In genomic region chr5:95684361-95684760, GRCh38 we compare ENCODE assay signal across 35 cellular contexts. TPM values are rescaled to one million over a fixed set of nuclear protein-coding genes. Genes with fewer than 3 reads are reported as not detected.
"Had no signal": no experiment of that assay in that cellular context is flagged by ENCODE, and none has a peak within 500 bp of the region (broad histone marks: within the 10 kb centered on the region; RNA-seq: fewer than 3 reads in every experiment).

No MANE protein-coding gene starts in this region.

- H3K27me3 Mint-ChIP-seq: brain had no signal

- H3K4me3 Mint-ChIP-seq: activated B cell treated with CpG ODN at 0.5 μM for 24 hours; activated CD4-positive, alpha-beta memory T cell treated with anti-CD3 and anti-CD28 coated beads for 36 hours; activated CD4-positive, alpha-beta T cell treated with anti-CD3 and anti-CD28 coated beads, Interleukin-2, amount 10 ng/mL, durations not matched to agents 24 days and 14 days; activated CD8-positive, alpha-beta T cell treated with anti-CD3 and anti-CD28 coated beads for 36 hours; activated naive CD4-positive, alpha-beta T cell treated with anti-CD3 and anti-CD28 coated beads, Interleukin-2, amount 10 ng/mL, durations not matched to agents 7 days and 5 days; activated naive CD4-positive, alpha-beta T cell treated with anti-CD3 and anti-CD28 coated beads, Interleukin-2, amount 50 U/mL, for 24 hours; activated naive CD8-positive, alpha-beta T cell; activated naive CD8-positive, alpha-beta T cell treated with anti-CD3 and anti-CD28 coated beads, Interleukin-2, amount 10 ng/mL, durations not matched to agents 7 days and 5 days; activated naive CD8-positive, alpha-beta T cell treated with anti-CD3 and anti-CD28 coated beads, Interleukin-2, amount 50 U/mL, for 24 hours; activated T-cell treated with anti-CD3 and anti-CD28 coated beads, Interleukin-2, amount 50 U/mL, for 4 hours; activated T-cell treated with anti-CD3 and anti-CD28 coated beads, Interleukin-2, amount 50 U/mL, for 72 hours; brain; central memory CD8-positive, alpha-beta T cell; T-helper 1 cell treated with Interleukin-12 subunit alpha and Interleukin-12 subunit beta and Interleukin-4 antibody, amounts not matched to agents 30 μg/mL and 1 μg/mL, for 36 hours; T-helper 2 cell treated with Interferon-gamma antibody and Interleukin-4, amounts not matched to agents 5 μg/mL and 100 μg/mL, for 36 hours had no signal

- ATAC-seq: activated CD8-positive, alpha-beta T cell treated with anti-CD3 and anti-CD28 coated beads for 36 hours; activated naive CD8-positive, alpha-beta T cell treated with anti-CD3 and anti-CD28 coated beads, Interleukin-2, amount 50 U/mL, for 24 hours; activated T-cell treated with anti-CD3 and anti-CD28 coated beads, Interleukin-2, amount 50 U/mL, for 4 hours; activated T-cell treated with anti-CD3 and anti-CD28 coated beads, Interleukin-2, amount 50 U/mL, for 72 hours had no signal

- H3K4me1 Mint-ChIP-seq: activated B cell treated with CpG ODN at 0.5 μM for 24 hours; activated CD4-positive, alpha-beta T cell treated with anti-CD3 and anti-CD28 coated beads, Interleukin-2, amount 10 ng/mL, durations not matched to agents 24 days and 14 days; activated naive CD4-positive, alpha-beta T cell treated with anti-CD3 and anti-CD28 coated beads, Interleukin-2, amount 10 ng/mL, durations not matched to agents 7 days and 5 days; activated naive CD4-positive, alpha-beta T cell treated with anti-CD3 and anti-CD28 coated beads, Interleukin-2, amount 50 U/mL, for 24 hours; activated naive CD8-positive, alpha-beta T cell treated with anti-CD3 and anti-CD28 coated beads, Interleukin-2, amount 10 ng/mL, durations not matched to agents 7 days and 5 days; activated naive CD8-positive, alpha-beta T cell treated with anti-CD3 and anti-CD28 coated beads, Interleukin-2, amount 50 U/mL, for 24 hours; brain; central memory CD8-positive, alpha-beta T cell had no signal

- H3K9me3 Mint-ChIP-seq: activated B cell treated with CpG ODN at 0.5 μM for 24 hours; activated CD4-positive, alpha-beta memory T cell treated with anti-CD3 and anti-CD28 coated beads for 36 hours; activated CD4-positive, alpha-beta T cell treated with anti-CD3 and anti-CD28 coated beads, Interleukin-2, amount 10 ng/mL, durations not matched to agents 24 days and 14 days; activated CD8-positive, alpha-beta T cell treated with anti-CD3 and anti-CD28 coated beads for 36 hours; activated naive CD4-positive, alpha-beta T cell treated with anti-CD3 and anti-CD28 coated beads, Interleukin-2, amount 10 ng/mL, durations not matched to agents 7 days and 5 days; activated naive CD4-positive, alpha-beta T cell treated with anti-CD3 and anti-CD28 coated beads, Interleukin-2, amount 50 U/mL, for 24 hours; activated T-cell treated with anti-CD3 and anti-CD28 coated beads, Interleukin-2, amount 50 U/mL, for 4 hours; activated T-helper 2 cell treated with anti-CD3 and anti-CD28 coated beads, Interferon-gamma antibody, Interleukin-2, Interleukin-4, amounts not matched to agents 10 μg/mL and 5 μg/mL and 100 μg/mL, durations not matched to agents 14 hours and 24 hours and 36 hours; central memory CD8-positive, alpha-beta T cell; T-helper 1 cell treated with Interleukin-12 subunit alpha and Interleukin-12 subunit beta and Interleukin-4 antibody, amounts not matched to agents 30 μg/mL and 1 μg/mL, for 36 hours; T-helper 2 cell treated with Interferon-gamma antibody and Interleukin-4, amounts not matched to agents 5 μg/mL and 100 μg/mL, for 36 hours had no signal

- H3K27ac Mint-ChIP-seq: activated B cell treated with CpG ODN at 0.5 μM for 24 hours; activated CD4-positive, alpha-beta memory T cell treated with anti-CD3 and anti-CD28 coated beads for 36 hours; activated CD4-positive, alpha-beta T cell treated with anti-CD3 and anti-CD28 coated beads, Interleukin-2, amount 10 ng/mL, durations not matched to agents 24 days and 14 days; activated CD8-positive, alpha-beta T cell treated with anti-CD3 and anti-CD28 coated beads for 36 hours; activated naive CD4-positive, alpha-beta T cell treated with anti-CD3 and anti-CD28 coated beads, Interleukin-2, amount 10 ng/mL, durations not matched to agents 7 days and 5 days; activated naive CD4-positive, alpha-beta T cell treated with anti-CD3 and anti-CD28 coated beads, Interleukin-2, amount 50 U/mL, for 24 hours; activated naive CD8-positive, alpha-beta T cell; activated naive CD8-positive, alpha-beta T cell treated with anti-CD3 and anti-CD28 coated beads, Interleukin-2, amount 10 ng/mL, durations not matched to agents 7 days and 5 days; activated naive CD8-positive, alpha-beta T cell treated with anti-CD3 and anti-CD28 coated beads, Interleukin-2, amount 50 U/mL, for 24 hours; activated T-cell treated with anti-CD3 and anti-CD28 coated beads, Interleukin-2, amount 50 U/mL, for 72 hours; activated T-helper 2 cell treated with anti-CD3 and anti-CD28 coated beads, Interferon-gamma antibody, Interleukin-2, Interleukin-4, amounts not matched to agents 10 μg/mL and 5 μg/mL and 100 μg/mL, durations not matched to agents 14 hours and 24 hours and 36 hours; brain; T-helper 1 cell treated with Interleukin-12 subunit alpha and Interleukin-12 subunit beta and Interleukin-4 antibody, amounts not matched to agents 30 μg/mL and 1 μg/mL, for 36 hours; T-helper 2 cell treated with Interferon-gamma antibody and Interleukin-4, amounts not matched to agents 5 μg/mL and 100 μg/mL, for 36 hours had no signal

- DNase-seq: activated B cell treated with CpG ODN at 0.5 μM for 24 hours; activated CD4-positive, alpha-beta memory T cell treated with anti-CD3 and anti-CD28 coated beads for 36 hours; activated CD4-positive, alpha-beta T cell treated with anti-CD3 and anti-CD28 coated beads for 4 hours; activated CD4-positive, alpha-beta T cell treated with anti-CD3 and anti-CD28 coated beads, Interleukin-2, amount 10 ng/mL, durations not matched to agents 24 days and 14 days; activated CD4-positive, alpha-beta T cell treated with anti-CD3 and anti-CD28 coated beads, Interleukin-2, amount 50 U/mL, for 1 hour; activated CD4-positive, alpha-beta T cell treated with anti-CD3 and anti-CD28 coated beads, Interleukin-2, amount 50 U/mL, for 4 hours; activated CD4-positive, CD25-positive, alpha-beta regulatory T cell treated with anti-CD3 and anti-CD28 coated beads, Interleukin-2, amount 50 U/mL, for 72 hours; activated CD8-positive, alpha-beta memory T cell treated with anti-CD3 and anti-CD28 coated beads, Interleukin-2, amount 50 U/mL, for 4 hours; activated CD8-positive, alpha-beta T cell treated with anti-CD3 and anti-CD28 coated beads for 36 hours; activated effector memory CD4-positive, alpha-beta T cell treated with Interleukin-2 at 50 U/mL for 16 hours; activated gamma-delta T cell; activated naive CD4-positive, alpha-beta T cell treated with anti-CD3 and anti-CD28 coated beads, Interleukin-2, amount 10 ng/mL, durations not matched to agents 7 days and 5 days; activated naive CD4-positive, alpha-beta T cell treated with Interleukin-2 at 50 U/mL for 16 hours; activated naive CD8-positive, alpha-beta T cell treated with anti-CD3 and anti-CD28 coated beads, Interleukin-2, amount 10 ng/mL, durations not matched to agents 7 days and 5 days; activated naive CD8-positive, alpha-beta T cell treated with anti-CD3 and anti-CD28 coated beads, Interleukin-2, amount 50 U/mL, for 24 hours; activated T-cell treated with anti-CD3 and anti-CD28 coated beads for 4 hours; activated T-cell treated with anti-CD3 and anti-CD28 coated beads, Interleukin-2, amount 50 U/mL, for 1 hour; activated T-cell treated with anti-CD3 and anti-CD28 coated beads, Interleukin-2, amount 50 U/mL, for 4 hours; activated T-cell treated with anti-CD3 and anti-CD28 coated beads, Interleukin-2, amount 50 U/mL, for 72 hours; amygdala; anterior cingulate cortex; caudate nucleus; cerebellar nuclear complex; T-helper 2 cell; T-helper 9 cell had no signal

- H3K36me3 Mint-ChIP-seq: activated CD4-positive, alpha-beta memory T cell treated with anti-CD3 and anti-CD28 coated beads for 36 hours; activated naive CD4-positive, alpha-beta T cell treated with anti-CD3 and anti-CD28 coated beads, Interleukin-2, amount 10 ng/mL, durations not matched to agents 7 days and 5 days; activated naive CD4-positive, alpha-beta T cell treated with anti-CD3 and anti-CD28 coated beads, Interleukin-2, amount 50 U/mL, for 24 hours; activated naive CD8-positive, alpha-beta T cell treated with anti-CD3 and anti-CD28 coated beads, Interleukin-2, amount 10 ng/mL, durations not matched to agents 7 days and 5 days; brain had no signal

RNA-seq across cellular contexts. Expression of gene SPATA9, which starts 1.6 kb away (rescaled TPM):
- total RNA-seq: activated B cell treated with CpG ODN at 0.5 μM for 24 hours; activated CD4-positive, alpha-beta memory T cell treated with anti-CD3 and anti-CD28 coated beads for 36 hours; activated CD4-positive, alpha-beta T cell treated with anti-CD3 and anti-CD28 coated beads, Interleukin-2, amount 10 ng/mL, durations not matched to agents 24 days and 14 days; activated CD8-positive, alpha-beta memory T cell treated with anti-CD3 and anti-CD28 coated beads for 36 hours; activated CD8-positive, alpha-beta T cell treated with anti-CD3 and anti-CD28 coated beads for 36 hours; activated naive CD8-positive, alpha-beta T cell treated with anti-CD3 and anti-CD28 coated beads, Interleukin-2, amount 10 ng/mL, durations not matched to agents 7 days and 5 days; activated T-cell treated with anti-CD3 and anti-CD28 coated beads, Interleukin-2, amount 50 U/mL, for 4 hours; activated T-helper 2 cell treated with anti-CD3 and anti-CD28 coated beads, Interferon-gamma antibody, Interleukin-2, Interleukin-4, amounts not matched to agents 10 μg/mL and 5 μg/mL and 100 μg/mL, durations not matched to agents 14 hours and 24 hours and 36 hours; ascending aorta; bronchial epithelial cell had no signal

RNA-seq across cellular contexts. Expression of gene RFESD, which starts 37.8 kb away (rescaled TPM):
- total RNA-seq: ascending aorta had no signal
